Comparison of ENCODE assay signal across 8 cellular contexts in genomic region chr7:86914468-86915054, GRCh38.
A peak's percentile ranks its signal among the peaks of the same experiment; 100 is the strongest.
DNase-seq lines count a peak whose midpoint lies in the region; ATAC-seq, FAIRE-seq and TF ChIP-seq lines count a peak whose summit lies in the region.

No MANE protein-coding gene starts in this region.

- H3K27me3 ChIP-seq in GM12878 (replicated peaks in 1 of 2; ENCODE audit: control insufficient read depth in 2 of 2, insufficient read depth in 2 of 2, low read length in 1 of 2): no peaks in the 10 kb centered on the region

- TF ChIP-seq EP300 in Ishikawa (IDR thresholded peaks at IDR 0.05; ENCODE audit: borderline replicate concordance): no peak
- TF ChIP-seq EP300 in GM12878 (IDR thresholded peaks at IDR 0.05; ENCODE audit: borderline replicate concordance in 1 of 2, control insufficient read depth in 1 of 2, low read depth in 2 of 2, low read length in 2 of 2): no peak

- no peaks in the 10 kb centered on the region for H3K9me3 ChIP-seq in GM12878 (replicated peaks; ENCODE audit: control insufficient read depth, insufficient read depth, low read length)

- peak; percentile 22; the same call in 1 of the 2 replicates for TF ChIP-seq RAD21 in Ishikawa (IDR thresholded peaks at IDR 0.05; ENCODE audit: low read depth)
- peak; percentile 42 for TF ChIP-seq RAD21 in GM12878 (IDR thresholded peaks at IDR 0.05; ENCODE audit: insufficient read depth, low read depth, low read length)

- no peaks in the 10 kb centered on the region for H3K9me3 Mint-ChIP-seq in mesothelial cell of epicardium
- no peaks in the 10 kb centered on the region for H3K9me3 Mint-ChIP-seq in activated CD4-positive, alpha-beta T cell treated with anti-CD3 and anti-CD28 coated beads, Interleukin-2, amount 10 ng/mL, durations not matched to agents 24 days and 14 days

- peaks cover 14% of the 10 kb centered on the region for H3K4me1 Mint-ChIP-seq in mesothelial cell of epicardium
- H3K4me1 Mint-ChIP-seq in activated CD4-positive, alpha-beta T cell treated with anti-CD3 and anti-CD28 coated beads, Interleukin-2, amount 10 ng/mL, durations not matched to agents 24 days and 14 days: peaks cover 2% of the 10 kb centered on the region

- H3K27me3 Mint-ChIP-seq in mesothelial cell of epicardium (ENCODE audit: low read depth): no peaks in the 10 kb centered on the region
- H3K27me3 Mint-ChIP-seq in activated CD4-positive, alpha-beta T cell treated with anti-CD3 and anti-CD28 coated beads, Interleukin-2, amount 10 ng/mL, durations not matched to agents 24 days and 14 days: no peaks in the 10 kb centered on the region

- H2AFZ ChIP-seq in GM12878 (ENCODE audit: control insufficient read depth, low read depth, low read length): no peak overlapping the region

- RAD21 ChIA-PET in GM12878 (lab: Charles Lee; ENCODE audit: unreplicated experiment): no interaction called here

- H3K27ac Mint-ChIP-seq in mesothelial cell of epicardium: no peak overlapping the region
- no peak overlapping the region for H3K27ac Mint-ChIP-seq in activated CD4-positive, alpha-beta T cell treated with anti-CD3 and anti-CD28 coated beads, Interleukin-2, amount 10 ng/mL, durations not matched to agents 24 days and 14 days

- peak; percentile 2 for DNase-seq in DMS114 treated with DMSO at 0.1 percent for 48 hours (lab: John Stamatoyannopoulos, UW; ENCODE audit: unreplicated experiment)
- DNase-seq in GM12878 (ENCODE audit: low read depth, low spot score): no peak
- no peak for DNase-seq in mesothelial cell of epicardium (ENCODE audit: low spot score in 2 of 2, unreplicated experiment in 2 of 2)
- DNase-seq in activated CD4-positive, alpha-beta T cell treated with anti-CD3 and anti-CD28 coated beads, Interleukin-2, amount 10 ng/mL, durations not matched to agents 24 days and 14 days: no peak
- DNase-seq in germinal center (ENCODE audit: low spot score): no peak

- no peaks in the 10 kb centered on the region for H3K79me2 ChIP-seq in GM12878 (ENCODE audit: control insufficient read depth, insufficient read depth, low read length)

- H3K4me3 Mint-ChIP-seq in mesothelial cell of epicardium: no peak overlapping the region
- H3K4me3 Mint-ChIP-seq in activated CD4-positive, alpha-beta T cell treated with anti-CD3 and anti-CD28 coated beads, Interleukin-2, amount 10 ng/mL, durations not matched to agents 24 days and 14 days: no peak overlapping the region

- 0% methylated on average over 1 of the region's 1 CpG for WGBS in GM12878 (ENCODE audit: insufficient coverage, insufficient replicate concordance, low lambda C conversion rate, missing lambda C conversion rate)

- no peak for TF ChIP-seq POLR2A in GM12878 (IDR thresholded peaks at IDR 0.05; ENCODE audit: low read depth, low read length)

- FAIRE-seq in GM12878 (lab: Jason Lieb, UNC): peak; percentile 84

- no peak overlapping the region for H3K9ac ChIP-seq in GM12878 (ENCODE audit: control insufficient read depth, insufficient read depth, low read length)

- H3K4me3 ChIP-seq in GM12878: no peak overlapping the region

- no peak overlapping the region for H3K27ac ChIP-seq in GM12878 (ENCODE audit: control insufficient read depth, insufficient read depth)

- POLR2A ChIA-PET in GM12878 (lab: Charles Lee): no interaction called here

- in situ Hi-C loops in GM12878 (cut with MboI): no loop called here

- CTCF ChIA-PET in GM12878 (lab: Yijun Ruan, JAX): interaction anchor here (1.5 to 2.9 kb wide), 3 partner anchors 9 to 234 kb away, joined by 6 to 9 read pairs (median 9); no protein-coding TSS in a partner anchor

- BruUV-seq in GM12878 (replicated peaks; lab: Mats Ljungman, UMichigan): no TSS peak

- SMC1A ChIA-PET in GM12878 (lab: Charles Lee; ENCODE audit: uncharacterized antibody, unreplicated experiment): interaction anchor here (1.6 kb wide), 1 partner anchor 322 kb away, joined by 3 read pairs; no protein-coding TSS in a partner anchor

- peaks cover 28% of the 10 kb centered on the region for H3K36me3 Mint-ChIP-seq in mesothelial cell of epicardium
- H3K36me3 Mint-ChIP-seq in activated CD4-positive, alpha-beta T cell treated with anti-CD3 and anti-CD28 coated beads, Interleukin-2, amount 10 ng/mL, durations not matched to agents 24 days and 14 days (ENCODE audit: low read depth): no peaks in the 10 kb centered on the region

- H3K36me3 ChIP-seq in GM12878 (ENCODE audit: control insufficient read depth in 2 of 2, insufficient read depth in 2 of 2, low read length in 1 of 2): no peaks in the 10 kb centered on the region

- no peak overlapping the region for H3K4me2 ChIP-seq in GM12878 (ENCODE audit: control insufficient read depth, insufficient read depth)

- no peaks in the 10 kb centered on the region for H4K20me1 ChIP-seq in GM12878 (ENCODE audit: control insufficient read depth, insufficient read depth)

- TF ChIP-seq CTCF in GM12878 (IDR thresholded peaks at IDR 0.05 in 2 of 3, conservative IDR thresholded peaks at IDR 0.05 in 1 of 3; ENCODE audit: control insufficient read depth in 2 of 3, extremely low read depth in 1 of 3, insufficient read depth in 1 of 3, low read depth in 3 of 3, low read length in 3 of 3): peak in 2 of 3 experiments; percentile 22 to 42; a peak in 4 of 6 replicates
- TF ChIP-seq CTCF in mesothelial cell of epicardium (IDR thresholded peaks at IDR 0.05; ENCODE audit: unreplicated experiment): peak; percentile 63

- ATAC-seq in GM12878: no peak
- no peak for ATAC-seq in GM18868 (IDR thresholded peaks at IDR 0.05; ENCODE audit: unreplicated experiment)
- no peak for ATAC-seq in HG03378 (IDR thresholded peaks at IDR 0.05; ENCODE audit: unreplicated experiment)

- intact Hi-C loops in GM12878 (cut with micrococcal nuclease; ENCODE audit: unreplicated experiment): loop anchor here (10.0 kb wide), 1 partner anchor 60 kb away; no protein-coding TSS in a partner anchor
- intact Hi-C loops in activated CD4-positive, alpha-beta T cell treated with anti-CD3 and anti-CD28 coated beads, Interleukin-2, amount 10 ng/mL, durations not matched to agents 24 days and 14 days (cut with micrococcal nuclease): no loop called here

- H3K4me1 ChIP-seq in GM12878 (ENCODE audit: control insufficient read depth, insufficient read depth, low read length): no peaks in the 10 kb centered on the region

TF ChIP-seq in Ishikawa, 13 proteins besides CTCF, POLR2A, EP300 and RAD21 (continues in another document):
- TF ChIP-seq MAX (IDR thresholded peaks at IDR 0.05) (no peak), TCF12 (IDR thresholded peaks at IDR 0.05; ENCODE audit: low read depth) (no peak), TEAD4 (IDR thresholded peaks at IDR 0.05) (no peak), EGR1 (IDR thresholded peaks at IDR 0.05) (no peak), FOXM1 (IDR thresholded peaks at IDR 0.05; ENCODE audit: borderline replicate concordance, low read depth) (no peak), USF1 (IDR thresholded peaks at IDR 0.05) (no peak), TAF1 (IDR thresholded peaks at IDR 0.05; ENCODE audit: low read depth) (no peak), NFIC (IDR thresholded peaks at IDR 0.05) (no peak)

TF ChIP-seq in GM12878, 131 proteins besides CTCF, POLR2A, EP300 and RAD21 (continues in another document):
- TF ChIP-seq MTA2 (IDR thresholded peaks at IDR 0.05; ENCODE audit: low read depth) (no peak), ELK1 (IDR thresholded peaks at IDR 0.05; ENCODE audit: low read depth, low read length) (no peak), SREBF1 (IDR thresholded peaks at IDR 0.05; ENCODE audit: low read length) (no peak), ATF2 (IDR thresholded peaks at IDR 0.05; ENCODE audit: low read length) (no peak), JUNB (IDR thresholded peaks at IDR 0.05) (no peak), TCF7 (IDR thresholded peaks at IDR 0.05; ENCODE audit: borderline replicate concordance) (no peak), SRF (IDR thresholded peaks at IDR 0.05; ENCODE audit: low read depth in 2 of 2, low read length in 2 of 2) (no peak), NFYA (IDR thresholded peaks at IDR 0.05; ENCODE audit: borderline replicate concordance, low read depth, low read length) (no peak), CBX3 (IDR thresholded peaks at IDR 0.05; ENCODE audit: borderline replicate concordance, low read depth) (no peak), E4F1 (IDR thresholded peaks at IDR 0.05; ENCODE audit: borderline replicate concordance, partially characterized antibody) (no peak)
